ENCODE assay signal across 21 cellular contexts in the genomic region with DNA sequence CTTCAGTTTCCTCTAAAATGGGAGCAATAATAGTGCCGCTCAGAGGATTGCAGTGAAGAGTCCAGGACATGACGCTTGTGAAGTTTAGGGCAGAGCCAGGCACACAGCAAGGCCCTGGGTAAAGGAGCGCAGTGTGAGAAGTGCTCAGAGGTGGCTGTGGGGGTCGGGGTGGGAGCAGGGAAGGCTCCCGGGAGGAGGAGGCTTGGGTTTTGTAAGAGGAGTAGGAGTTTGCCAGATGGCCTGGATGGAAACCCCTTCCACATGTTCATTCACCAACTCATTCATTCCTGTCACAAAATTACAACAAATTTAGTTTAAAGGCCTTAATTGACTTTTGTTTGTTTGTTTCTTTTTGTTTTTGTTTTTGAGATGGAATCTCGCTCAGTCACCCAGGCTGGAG. TPM values are rescaled to one million over a fixed set of nuclear protein-coding genes. Genes with fewer than 3 reads are reported as not detected.
DNase-seq lines count a peak whose midpoint lies in the region; ATAC-seq, FAIRE-seq and TF ChIP-seq lines count a peak whose summit lies in the region.
"Had no signal": no experiment of that assay in that cellular context is flagged by ENCODE, and none has a peak within 500 bp of the region (broad histone marks: within the 10 kb centered on the region; RNA-seq: fewer than 3 reads in every experiment).

No MANE protein-coding gene starts in this region.

- H3K4me2 ChIP-seq in HepG2 (ENCODE audit: low read depth, low read length) (peak overlapping the region; percentile 53; the same call in 1 of the 2 replicates), SK-N-SH (peak overlapping the region; percentile 39)

- TF ChIP-seq CTCF in HepG2 (CRISPR knock-in tag; IDR thresholded peaks at IDR 0.05) (no peak), right lobe of liver (IDR thresholded peaks at IDR 0.05) (no peak), SK-N-SH (IDR thresholded peaks at IDR 0.05) (no peak), mesothelial cell of epicardium (IDR thresholded peaks at IDR 0.05; ENCODE audit: unreplicated experiment) (no peak)

- H3K9me3 ChIP-seq in HepG2 (ENCODE audit: low read length), result no peaks in the 10 kb centered on the region
- H3K9me3 ChIP-seq in right lobe of liver, result no peaks in the 10 kb centered on the region
- no peaks in the 10 kb centered on the region for H3K9me3 ChIP-seq in SK-N-SH
- H3K9me3 ChIP-seq: breast epithelium, left lung, transverse colon had no signal

- no peaks in the 10 kb centered on the region for H3F3A ChIP-seq in SK-N-SH (replicated peaks; ENCODE audit: insufficient read depth)

- H3K4me3 ChIP-seq in HepG2 (replicated peaks in 1 of 3; ENCODE audit: insufficient read depth in 1 of 3, low read depth in 2 of 3, low read length in 3 of 3), result no peak overlapping the region
- no peak overlapping the region for H3K4me3 ChIP-seq in right lobe of liver
- peak overlapping the region in 1 of 2 experiments; percentile 38; a peak in 1 of 4 replicates for H3K4me3 ChIP-seq in SK-N-SH (ENCODE audit: low read depth in 2 of 2, low read length in 1 of 2)
- H3K4me3 ChIP-seq: breast epithelium, left lung, transverse colon had no signal

- DNase-seq in HepG2 (ENCODE audit: low spot score), result no peak
- no peak for DNase-seq in right lobe of liver
- DNase-seq in SK-N-SH, result no peak
- no peak for DNase-seq in mesothelial cell of epicardium (ENCODE audit: low spot score in 2 of 2, unreplicated experiment in 2 of 2)
- no peak for DNase-seq in activated naive CD4-positive, alpha-beta T cell treated with Interleukin-2 at 50 U/mL for 16 hours
- DNase-seq in substantia nigra (lab: John Stamatoyannopoulos, UW), result no peak
- no peak for DNase-seq in OCI-M2 (lab: John Stamatoyannopoulos, UW; ENCODE audit: unreplicated experiment)

- H3K27ac ChIP-seq in HepG2 (ENCODE audit: extremely low read length, insufficient read depth, low read length) (no peak overlapping the region), right lobe of liver (no peak overlapping the region), SK-N-SH (ENCODE audit: low read depth in 2 of 2, low read length in 1 of 2) (no peak overlapping the region), substantia nigra (ENCODE audit: low read depth, low read length, poor library complexity, severe bottlenecking) (no peak overlapping the region)
- H3K27ac ChIP-seq: breast epithelium, left lung, transverse colon had no signal

- no peak for ATAC-seq in HepG2
- ATAC-seq in right lobe of liver, result no peak
- ATAC-seq in GM18511 (IDR thresholded peaks at IDR 0.05; ENCODE audit: unreplicated experiment), result no peak

- POLR2A ChIA-PET in HepG2 (lab: Yijun Ruan, JAX), result no interaction called here
- POLR2A ChIA-PET in SK-N-SH (lab: Yijun Ruan, JAX), result no interaction called here

- H3K79me2 ChIP-seq in HepG2 (ENCODE audit: insufficient read depth, low read length) (no peaks in the 10 kb centered on the region), SK-N-SH (ENCODE audit: insufficient read depth) (no peaks in the 10 kb centered on the region)

- TF ChIP-seq EP300 in HepG2 (IDR thresholded peaks at IDR 0.05; ENCODE audit: low read depth in 2 of 2, low read length in 2 of 2) (no peak), HepG2 (CRISPR knock-in tag; IDR thresholded peaks at IDR 0.05; ENCODE audit: borderline replicate concordance) (no peak), SK-N-SH (IDR thresholded peaks at IDR 0.05; ENCODE audit: borderline replicate concordance in 1 of 2, low read depth in 1 of 2, low read length in 1 of 2) (no peak)

- no peak overlapping the region for H3K27ac Mint-ChIP-seq in mesothelial cell of epicardium
- H3K27ac Mint-ChIP-seq: activated CD4-positive, alpha-beta T cell treated with anti-CD3 and anti-CD28 coated beads for 36 hours; activated naive CD4-positive, alpha-beta T cell treated with anti-CD3 and anti-CD28 coated beads, Interleukin-2, amount 50 U/mL, for 24 hours; activated T-helper 2 cell treated with anti-CD3 and anti-CD28 coated beads, Interferon-gamma antibody, Interleukin-2, Interleukin-4, amounts not matched to agents 10 μg/mL and 5 μg/mL and 100 μg/mL, durations not matched to agents 14 hours and 24 hours and 36 hours had no signal

- no peaks in the 10 kb centered on the region for H4K20me1 ChIP-seq in HepG2 (ENCODE audit: insufficient read depth, low read length)
- no peaks in the 10 kb centered on the region for H4K20me1 ChIP-seq in SK-N-SH (ENCODE audit: insufficient read depth)

- no peaks in the 10 kb centered on the region for H3K36me3 Mint-ChIP-seq in mesothelial cell of epicardium
- H3K36me3 Mint-ChIP-seq: activated naive CD4-positive, alpha-beta T cell treated with anti-CD3 and anti-CD28 coated beads, Interleukin-2, amount 50 U/mL, for 24 hours; CD4-positive, CD25-positive, alpha-beta regulatory T cell had no signal

- peaks cover 1% of the 10 kb centered on the region for H3K4me1 Mint-ChIP-seq in mesothelial cell of epicardium
- H3K4me1 Mint-ChIP-seq: CD4-positive, CD25-positive, alpha-beta regulatory T cell had no signal

- BruUV-seq in HepG2 (replicated peaks; lab: Mats Ljungman, UMichigan), result no TSS peak

- TF ChIP-seq RAD21 in HepG2 (CRISPR knock-in tag; IDR thresholded peaks at IDR 0.05) (no peak), SK-N-SH (IDR thresholded peaks at IDR 0.05; ENCODE audit: low read length) (no peak)

- H3K9me3 Mint-ChIP-seq in mesothelial cell of epicardium, result no peaks in the 10 kb centered on the region
- H3K9me3 Mint-ChIP-seq: activated naive CD4-positive, alpha-beta T cell treated with anti-CD3 and anti-CD28 coated beads, Interleukin-2, amount 50 U/mL, for 24 hours; activated T-helper 2 cell treated with anti-CD3 and anti-CD28 coated beads, Interferon-gamma antibody, Interleukin-2, Interleukin-4, amounts not matched to agents 10 μg/mL and 5 μg/mL and 100 μg/mL, durations not matched to agents 14 hours and 24 hours and 36 hours had no signal

- TF ChIP-seq POLR2A in HepG2 (IDR thresholded peaks at IDR 0.05; ENCODE audit: insufficient read depth in 1 of 2, low read depth in 2 of 2, low read length in 2 of 2) (no peak), right lobe of liver (IDR thresholded peaks at IDR 0.05) (no peak)

- H3K4me3 Mint-ChIP-seq in mesothelial cell of epicardium, result peak overlapping the region; percentile 9
- H3K4me3 Mint-ChIP-seq: activated CD4-positive, alpha-beta T cell treated with anti-CD3 and anti-CD28 coated beads for 36 hours; activated naive CD4-positive, alpha-beta T cell treated with anti-CD3 and anti-CD28 coated beads, Interleukin-2, amount 50 U/mL, for 24 hours; CD4-positive, CD25-positive, alpha-beta regulatory T cell had no signal

- intact Hi-C loops in HepG2 (cut with micrococcal nuclease; ENCODE audit: unreplicated experiment) (loop anchor here (5.0 kb wide), 1 partner anchor 76 kb away; no protein-coding TSS in a partner anchor), right lobe of liver (cut with DNase I) (no loop called here)

- H3K36me3 ChIP-seq in HepG2 (replicated peaks in 1 of 2; ENCODE audit: control insufficient read depth in 1 of 2, insufficient read depth in 2 of 2, low read length in 2 of 2), result no peaks in the 10 kb centered on the region
- no peaks in the 10 kb centered on the region for H3K36me3 ChIP-seq in right lobe of liver
- H3K36me3 ChIP-seq in SK-N-SH (replicated peaks in 1 of 2; ENCODE audit: control insufficient read depth in 1 of 2, insufficient read depth in 2 of 2, low read length in 1 of 2), result no peaks in the 10 kb centered on the region
- H3K36me3 ChIP-seq: breast epithelium, left lung, transverse colon had no signal

- CTCF ChIA-PET in HepG2 (lab: Yijun Ruan, JAX; ENCODE audit: low intra/inter-chr PET ratio, low total read pairs), result interaction anchor here (0.6 to 1.7 kb wide), 2 partner anchors 98 to 466 kb away, joined by 3 to 14 read pairs; no protein-coding TSS in a partner anchor
- CTCF ChIA-PET in SK-N-SH (lab: Yijun Ruan, JAX), result interaction anchor here (0.6 to 3.9 kb wide), 32 partner anchors 10 to 1099 kb away, joined by 3 to 52 read pairs (median 4); a partner anchor contains a TSS

- peaks cover 5% of the 10 kb centered on the region; the same call in 1 of the 2 replicates for H3K4me1 ChIP-seq in HepG2 (ENCODE audit: insufficient read depth, low read length)
- no peaks in the 10 kb centered on the region for H3K4me1 ChIP-seq in right lobe of liver
- H3K4me1 ChIP-seq in SK-N-SH (ENCODE audit: control insufficient read depth in 1 of 2, insufficient read depth in 2 of 2, low read depth in 1 of 2, low read length in 1 of 2), result peaks cover 0 to 4% of the 10 kb centered on the region in 2 experiments; a peak in 1 of 4 replicates
- H3K4me1 ChIP-seq: breast epithelium, left lung, transverse colon had no signal

- H3K27me3 ChIP-seq in HepG2 (ENCODE audit: control insufficient read depth in 1 of 2, insufficient read depth in 2 of 2, low read length in 2 of 2), result peaks cover 2 to 22% of the 10 kb centered on the region in 2 experiments; a peak in 1 of 5 replicates
- no peaks in the 10 kb centered on the region for H3K27me3 ChIP-seq in right lobe of liver
- no peaks in the 10 kb centered on the region for H3K27me3 ChIP-seq in SK-N-SH (ENCODE audit: insufficient read depth)

- WGBS in HepG2 (ENCODE audit: low lambda C conversion rate), result 93% methylated on average over 6 of the region's 6 CpGs
- 82% methylated on average over 6 of the region's 6 CpGs for WGBS in right lobe of liver (ENCODE audit: insufficient coverage, low coverage, low lambda C conversion rate, missing lambda C conversion rate)
- WGBS in SK-N-SH (ENCODE audit: low lambda C conversion rate), result 74% methylated on average over 6 of the region's 6 CpGs

- H2AFZ ChIP-seq in HepG2 (ENCODE audit: low read length), result no peak overlapping the region
- 0 out of 2 replicates have a peak overlapping the region, but pooled peaks have one; percentile 77 for H2AFZ ChIP-seq in SK-N-SH (ENCODE audit: low read depth)

- no peak overlapping the region for H3K9ac ChIP-seq in HepG2 (ENCODE audit: insufficient read depth, low read depth, low read length)
- no peak overlapping the region for H3K9ac ChIP-seq in SK-N-SH

- peaks cover 59% of the 10 kb centered on the region for H3K27me3 Mint-ChIP-seq in mesothelial cell of epicardium (ENCODE audit: low read depth)

- H3K9me2 ChIP-seq in SK-N-SH, result no peaks in the 10 kb centered on the region

- FAIRE-seq in HepG2 (lab: Jason Lieb, UNC), result no peak
- FAIRE-seq: colon, D721Med had no signal

- in situ Hi-C loops in HepG2 (cut with HindIII; ENCODE audit: extremely low pct_ligation_motif_present, low pct_unique_long_range_greater_than_20kb), result loop anchor here (5.0 kb wide), 1 partner anchor 96 kb away; no protein-coding TSS in a partner anchor

RNA-seq across cellular contexts. Expression of a gene that starts 17.0 kb away (rescaled TPM):
- total RNA-seq in HepG2 (2016; rRNA removed; fragmentation: Illumina TruSeq; extraction: Trizol) (0.18 TPM in 1 of 2 replicates, not detected in the other), right lobe of liver (not detected), mesothelial cell of epicardium (not detected in 3 replicates)
- 0.26 TPM in 1 of 2 replicates, not detected in the other for total RNA-seq in HepG2 (2016; cell fraction: cytosol; rRNA removed; fragmentation: Illumina TruSeq; extraction: Trizol; ENCODE audit: low read depth)
- total RNA-seq in HepG2 (2016; cell fraction: insoluble cytoplasmic fraction; rRNA removed; fragmentation: Illumina TruSeq; extraction: Trizol), result not detected in 2 replicates
- total RNA-seq in HepG2 (2016; cell fraction: membrane; rRNA removed; fragmentation: Illumina TruSeq; extraction: Trizol), result 0.34 TPM in 1 of 2 replicates, not detected in the other
- not detected in 2 replicates for total RNA-seq in HepG2 (2016; cell fraction: nucleus; rRNA removed; fragmentation: Illumina TruSeq; extraction: Trizol)
- polyA plus RNA-seq in HepG2 (2011; rRNA removed) (0.11 and 0.18 TPM in 2 replicates), SK-N-SH (2012; rRNA removed) (0.69 and 0.70 TPM in 2 replicates)
- 0.11 TPM in 1 of 2 replicates, not detected in the other for polyA plus RNA-seq in HepG2 (2011; cell fraction: cytosol; rRNA removed)
- polyA plus RNA-seq in HepG2 (2011; cell fraction: nucleus; rRNA removed), result not detected in 2 replicates
- not detected in 2 replicates for polyA plus RNA-seq in HepG2 (2012)
- 0.21 TPM in 1 of 2 replicates, not detected in the other for polyA plus RNA-seq in HepG2 (2016; cell fraction: cytosol; fragmentation: Illumina TruSeq; extraction: Trizol; ENCODE audit: low read depth)
- polyA plus RNA-seq in HepG2 (2016; cell fraction: insoluble cytoplasmic fraction; fragmentation: Illumina TruSeq; extraction: Trizol; ENCODE audit: low read depth), result not detected in 2 replicates
- 0.22 TPM in 1 of 2 replicates, not detected in the other for polyA plus RNA-seq in HepG2 (2016; cell fraction: membrane; fragmentation: Illumina TruSeq; extraction: Trizol; ENCODE audit: low read depth)
- 0.61 TPM in 1 of 2 replicates, not detected in the other for polyA plus RNA-seq in HepG2 (2016; cell fraction: nucleus; fragmentation: Illumina TruSeq; extraction: Trizol; ENCODE audit: insufficient read depth, low read depth)
- polyA minus RNA-seq in HepG2 (2011; rRNA and poly(A)+ RNA removed; ENCODE audit: low replicate concordance), result 0.94 TPM in 1 of 2 replicates, not detected in the other
- not detected in 2 replicates for polyA minus RNA-seq in HepG2 (2011; cell fraction: cytosol; rRNA and poly(A)+ RNA removed)
- not detected in 2 replicates for polyA minus RNA-seq in HepG2 (2011; cell fraction: nucleus; rRNA and poly(A)+ RNA removed)
- 0.38 and 0.51 TPM in 2 replicates for polyA plus RNA-seq in SK-N-SH (2012; cell fraction: cytosol; rRNA removed)
- 0.89 and 1.5 TPM in 2 replicates for polyA plus RNA-seq in SK-N-SH (2012; cell fraction: nucleus; rRNA removed)
- total RNA-seq: activated T-helper 2 cell treated with anti-CD3 and anti-CD28 coated beads, Interferon-gamma antibody, Interleukin-2, Interleukin-4, amounts not matched to agents 10 μg/mL and 5 μg/mL and 100 μg/mL, durations not matched to agents 14 hours and 24 hours and 36 hours; CD4-positive, CD25-positive, alpha-beta regulatory T cell; left lung; mesenteric fat pad; myocyte; posterior vena cava; RPMI7951 had no signal
- polyA plus RNA-seq: CD4-positive, CD25-positive, alpha-beta regulatory T cell had no signal

RNA-seq across cellular contexts. Expression of a gene that starts 36.8 kb away (rescaled TPM):
- total RNA-seq in HepG2 (2016; rRNA removed; fragmentation: Illumina TruSeq; extraction: Trizol) (0.18 TPM in 1 of 2 replicates, not detected in the other), right lobe of liver (under 1 TPM in 3 of 6 experiments, not detected in 3; 0.40 to 0.70 (median 0.69) TPM), mesothelial cell of epicardium (0.27 to 0.54 TPM (median 0.31 TPM) in 3 replicates)
- total RNA-seq in HepG2 (2016; cell fraction: cytosol; rRNA removed; fragmentation: Illumina TruSeq; extraction: Trizol; ENCODE audit: low read depth), result not detected in 2 replicates
- 0.50 TPM in 1 of 2 replicates, not detected in the other for total RNA-seq in HepG2 (2016; cell fraction: insoluble cytoplasmic fraction; rRNA removed; fragmentation: Illumina TruSeq; extraction: Trizol)
- 0.59 TPM in 1 of 2 replicates, not detected in the other for total RNA-seq in HepG2 (2016; cell fraction: membrane; rRNA removed; fragmentation: Illumina TruSeq; extraction: Trizol)
- total RNA-seq in HepG2 (2016; cell fraction: nucleus; rRNA removed; fragmentation: Illumina TruSeq; extraction: Trizol), result 0.50 TPM in 1 of 2 replicates, not detected in the other
- polyA plus RNA-seq in HepG2 (2011; rRNA removed) (0.28 and 0.60 TPM in 2 replicates), SK-N-SH (2012; rRNA removed) (0.10 and 0.35 TPM in 2 replicates)
- 0.17 and 0.21 TPM in 2 replicates for polyA plus RNA-seq in HepG2 (2011; cell fraction: cytosol; rRNA removed)
- polyA plus RNA-seq in HepG2 (2011; cell fraction: nucleus; rRNA removed), result 2.3 and 3.5 TPM in 2 replicates
- polyA plus RNA-seq in HepG2 (2012), result 0.23 TPM in 1 of 2 replicates, not detected in the other
- 0.20 and 0.32 TPM in 2 replicates for polyA plus RNA-seq in HepG2 (2016; cell fraction: cytosol; fragmentation: Illumina TruSeq; extraction: Trizol; ENCODE audit: low read depth)
- not detected in 2 replicates for polyA plus RNA-seq in HepG2 (2016; cell fraction: insoluble cytoplasmic fraction; fragmentation: Illumina TruSeq; extraction: Trizol; ENCODE audit: low read depth)
- 0.38 TPM in 1 of 2 replicates, not detected in the other for polyA plus RNA-seq in HepG2 (2016; cell fraction: membrane; fragmentation: Illumina TruSeq; extraction: Trizol; ENCODE audit: low read depth)
- 0.99 and 1.1 TPM in 2 replicates for polyA plus RNA-seq in HepG2 (2016; cell fraction: nucleus; fragmentation: Illumina TruSeq; extraction: Trizol; ENCODE audit: insufficient read depth, low read depth)
- 0.48 TPM in 1 of 2 replicates, not detected in the other for polyA minus RNA-seq in HepG2 (2011; rRNA and poly(A)+ RNA removed; ENCODE audit: low replicate concordance)
- polyA minus RNA-seq in HepG2 (2011; cell fraction: cytosol; rRNA and poly(A)+ RNA removed), result not detected in 2 replicates
- polyA minus RNA-seq in HepG2 (2011; cell fraction: nucleus; rRNA and poly(A)+ RNA removed), result not detected in 2 replicates
- polyA plus RNA-seq in SK-N-SH (2012; cell fraction: cytosol; rRNA removed), result 0.12 and 0.13 TPM in 2 replicates
- 1.9 and 2.6 TPM in 2 replicates for polyA plus RNA-seq in SK-N-SH (2012; cell fraction: nucleus; rRNA removed)
- total RNA-seq: CD4-positive, CD25-positive, alpha-beta regulatory T cell; mesenteric fat pad; myocyte; posterior vena cava; RPMI7951 had no signal
- polyA plus RNA-seq: CD4-positive, CD25-positive, alpha-beta regulatory T cell had no signal
